ENCODE assay signal across 22 cellular contexts in genomic region chr12:104793968-104794367, GRCh38.
DNase-seq lines count a peak whose midpoint lies in the region; ATAC-seq and FAIRE-seq lines count a peak whose summit lies in the region.
"Had no signal": no experiment of that assay in that cellular context is flagged by ENCODE, and none has a peak within 500 bp of the region (broad histone marks: within the 10 kb centered on the region; RNA-seq: fewer than 3 reads in every experiment).

No MANE protein-coding gene starts in this region.

- H3K27me3 ChIP-seq in GM23248 (replicated peaks; ENCODE audit: insufficient read depth) = no peaks in the 10 kb centered on the region
- H3K27me3 ChIP-seq: BE2C, BLaER1 had no signal

- H3K9me2 ChIP-seq in GM23248 (ENCODE audit: insufficient read depth) = no peaks in the 10 kb centered on the region

- WGBS in GM23248 (ENCODE audit: low coverage in 1 of 2, low lambda C conversion rate in 2 of 2, missing lambda C conversion rate in 2 of 2), 2 experiments = 83 to 94% methylated on average over 1 of the region's 1 CpG

- H3K79me2 ChIP-seq in GM23248 (ENCODE audit: insufficient read depth) = no peaks in the 10 kb centered on the region

- no peak overlapping the region for H3K27ac ChIP-seq in GM23248
- H3K27ac ChIP-seq: 22Rv1, BLaER1 had no signal

- no peak overlapping the region for H3K9ac ChIP-seq in GM23248
- H3K9ac ChIP-seq: BLaER1 had no signal

- no peak overlapping the region for H2AFZ ChIP-seq in GM23248

- H4K20me1 ChIP-seq in GM23248 (ENCODE audit: insufficient read depth) = no peaks in the 10 kb centered on the region
- H4K20me1 ChIP-seq: BLaER1 had no signal

- FAIRE-seq in A204.1 (lab: Jason Lieb, UNC) = peak; percentile 29
- peak; percentile 57 for FAIRE-seq in colon (lab: Jason Lieb, UNC)
- no peak for FAIRE-seq in HTR-8/SVneo (lab: Jason Lieb, UNC)
- FAIRE-seq: GM12891, GM19239 had no signal

- peak overlapping the region; percentile 62 for H3K4me2 ChIP-seq in GM23248 (ENCODE audit: unreplicated experiment)
- H3K4me2 ChIP-seq: BLaER1 had no signal

- H3K9me3 ChIP-seq in GM23248 (ENCODE audit: low read depth) = no peaks in the 10 kb centered on the region
- H3K9me3 ChIP-seq: BE2C, BLaER1 had no signal

- no peaks in the 10 kb centered on the region for H3K36me3 ChIP-seq in GM23248 (ENCODE audit: low read depth)
- H3K36me3 ChIP-seq: BE2C, BLaER1 had no signal

- in situ Hi-C loops in GM23248 (cut with MboI) = no loop called here

- peaks cover 25% of the 10 kb centered on the region for H3F3A ChIP-seq in GM23248 (ENCODE audit: insufficient read depth)

- no peak for ATAC-seq in HG03175 (IDR thresholded peaks at IDR 0.05; ENCODE audit: unreplicated experiment)

- H3K4me3 ChIP-seq in GM23248 = no peak overlapping the region
- H3K4me3 ChIP-seq: BLaER1 had no signal

- DNase-seq in GM23248 (no peak), HTR-8/SVneo (ENCODE audit: insufficient read length, low spot score) (no peak)
- DNase-seq in activated naive CD4-positive, alpha-beta T cell treated with Interleukin-2 at 50 U/mL for 16 hours = no peak
- DNase-seq: C1 segment of cervical spinal cord; CD4-positive, alpha-beta memory T cell; CD4-positive, CD25-positive, alpha-beta regulatory T cell; CD8-positive, alpha-beta memory T cell; COR-L47; DMS 273 treated with DMSO at 0.1 percent for 48 hours; DMS153; DMS53; DMS79; DND-41; GF-D8 had no signal

- H3K4me1 ChIP-seq in GM23248 (ENCODE audit: insufficient read depth) = peaks cover 22% of the 10 kb centered on the region
